Comparison of ENCODE assay signal across 8 cellular contexts in genomic region chr10:110872145-110872983, GRCh38. TPM values are rescaled to one million over a fixed set of nuclear protein-coding genes. Genes with fewer than 3 reads are reported as not detected.
DNase-seq lines count a peak whose midpoint lies in the region; ATAC-seq and TF ChIP-seq lines count a peak whose summit lies in the region.

No MANE protein-coding gene starts in this region.

- H3K27ac ChIP-seq in foreskin keratinocyte (peak overlapping the region; percentile 98), neural progenitor cell (peak overlapping the region; percentile 97)

- no peak for TF ChIP-seq RAD21 in Ishikawa (IDR thresholded peaks at IDR 0.05; ENCODE audit: low read depth)

- CTCF ChIA-PET in Calu3 (lab: Charles Lee): interaction anchor here (0.8 kb wide), 1 partner anchor 70 kb away, joined by 3 read pairs; no protein-coding TSS in a partner anchor

- peak overlapping the region; percentile 54 for H2AFZ ChIP-seq in neural progenitor cell (replicated peaks)

- H3K4me3 Mint-ChIP-seq in Calu3 (ENCODE audit: low read depth, unreplicated experiment) (peak overlapping the region; percentile 81), neural progenitor cell (peak overlapping the region; percentile 95)

- H3K4me3 ChIP-seq in neural progenitor cell: peak overlapping the region; percentile 61

- H3K4me1 ChIP-seq in foreskin keratinocyte (no peaks in the 10 kb centered on the region), neural progenitor cell (peaks cover 27% of the 10 kb centered on the region)

- intact Hi-C loops in Calu3 (cut with micrococcal nuclease; ENCODE audit: unreplicated experiment): no loop called here

- peaks cover 18% of the 10 kb centered on the region for H3K4me1 Mint-ChIP-seq in Calu3 (ENCODE audit: low read depth, unreplicated experiment)
- H3K4me1 Mint-ChIP-seq in neural progenitor cell: peaks cover 34% of the 10 kb centered on the region

- BruUV-seq in Calu3 (replicated peaks; lab: Mats Ljungman, UMichigan): no TSS peak

- ATAC-seq in GM21526 (IDR thresholded peaks at IDR 0.05; ENCODE audit: low FRiP score, unreplicated experiment) (peak; percentile 39), foreskin keratinocyte (peak; percentile 79)

- peaks cover 42% of the 10 kb centered on the region for H4K20me1 ChIP-seq in neural progenitor cell (ENCODE audit: low read depth)

- peaks cover 16% of the 10 kb centered on the region for H3K36me3 ChIP-seq in neural progenitor cell

- H3K9me3 ChIP-seq in neural progenitor cell (ENCODE audit: low read depth): no peaks in the 10 kb centered on the region

- H3K9ac ChIP-seq in neural progenitor cell: peak overlapping the region; percentile 79

- TF ChIP-seq CTCF in Calu3 (IDR thresholded peaks at IDR 0.05; ENCODE audit: unreplicated experiment): no peak
- peak; percentile 52 for TF ChIP-seq CTCF in foreskin keratinocyte (conservative IDR thresholded peaks at IDR 0.05)
- peak; percentile 27 for TF ChIP-seq CTCF in neural progenitor cell (IDR thresholded peaks at IDR 0.05)

- H3K4me2 ChIP-seq in neural progenitor cell: peak overlapping the region; percentile 89

- H3K27me3 Mint-ChIP-seq in Calu3 (ENCODE audit: unreplicated experiment): no peaks in the 10 kb centered on the region
- H3K27me3 Mint-ChIP-seq in neural progenitor cell (ENCODE audit: insufficient read depth, low read depth): peaks cover 4% of the 10 kb centered on the region

- H3K27ac Mint-ChIP-seq in Calu3 (ENCODE audit: unreplicated experiment): peak overlapping the region; percentile 96
- peak overlapping the region; percentile 99 for H3K27ac Mint-ChIP-seq in neural progenitor cell

- H3K36me3 Mint-ChIP-seq in Calu3 (ENCODE audit: insufficient read depth, unreplicated experiment): peaks cover 25% of the 10 kb centered on the region
- H3K36me3 Mint-ChIP-seq in neural progenitor cell: no peaks in the 10 kb centered on the region

- H3F3A ChIP-seq in neural progenitor cell (ENCODE audit: low read depth): peaks cover 27% of the 10 kb centered on the region

- peaks cover 46% of the 10 kb centered on the region for H3K79me2 ChIP-seq in neural progenitor cell (ENCODE audit: low read depth)

- no peaks in the 10 kb centered on the region for H3K27me3 ChIP-seq in foreskin keratinocyte
- no peaks in the 10 kb centered on the region for H3K27me3 ChIP-seq in neural progenitor cell

- no peak for TF ChIP-seq EP300 in Ishikawa (IDR thresholded peaks at IDR 0.05; ENCODE audit: borderline replicate concordance)

- H3K9me3 Mint-ChIP-seq in Calu3 (ENCODE audit: low read depth, unreplicated experiment): no peaks in the 10 kb centered on the region
- no peaks in the 10 kb centered on the region for H3K9me3 Mint-ChIP-seq in neural progenitor cell

- DNase-seq in Calu3 (peak; percentile 38), SHP77 treated with DMSO at 0.1 percent for 48 hours (lab: John Stamatoyannopoulos, UW) (peak; percentile 40), activated gamma-delta T cell (lab: John Stamatoyannopoulos, UW) (peak; percentile 57), foreskin keratinocyte (peak in 1 of 2 donors; percentile 69), neural progenitor cell (ENCODE audit: low spot score) (peak; percentile 93), superior temporal gyrus (ENCODE audit: extremely low spot score) (peak; percentile 64)

TF ChIP-seq in Ishikawa, 13 proteins besides CTCF, POLR2A, EP300 and RAD21:
- no peak for TF ChIP-seq FOXM1 (IDR thresholded peaks at IDR 0.05; ENCODE audit: borderline replicate concordance, low read depth)
- peak; percentile 73 for TF ChIP-seq USF1 (IDR thresholded peaks at IDR 0.05)
- peak; percentile 96; the same call in 1 of the 2 replicates for TF ChIP-seq ZBTB7A (IDR thresholded peaks at IDR 0.05; ENCODE audit: low read depth)
- no peak for TF ChIP-seq TEAD4 (IDR thresholded peaks at IDR 0.05)
- no peak for TF ChIP-seq EGR1 (IDR thresholded peaks at IDR 0.05)
- TF ChIP-seq, protein P1, sequence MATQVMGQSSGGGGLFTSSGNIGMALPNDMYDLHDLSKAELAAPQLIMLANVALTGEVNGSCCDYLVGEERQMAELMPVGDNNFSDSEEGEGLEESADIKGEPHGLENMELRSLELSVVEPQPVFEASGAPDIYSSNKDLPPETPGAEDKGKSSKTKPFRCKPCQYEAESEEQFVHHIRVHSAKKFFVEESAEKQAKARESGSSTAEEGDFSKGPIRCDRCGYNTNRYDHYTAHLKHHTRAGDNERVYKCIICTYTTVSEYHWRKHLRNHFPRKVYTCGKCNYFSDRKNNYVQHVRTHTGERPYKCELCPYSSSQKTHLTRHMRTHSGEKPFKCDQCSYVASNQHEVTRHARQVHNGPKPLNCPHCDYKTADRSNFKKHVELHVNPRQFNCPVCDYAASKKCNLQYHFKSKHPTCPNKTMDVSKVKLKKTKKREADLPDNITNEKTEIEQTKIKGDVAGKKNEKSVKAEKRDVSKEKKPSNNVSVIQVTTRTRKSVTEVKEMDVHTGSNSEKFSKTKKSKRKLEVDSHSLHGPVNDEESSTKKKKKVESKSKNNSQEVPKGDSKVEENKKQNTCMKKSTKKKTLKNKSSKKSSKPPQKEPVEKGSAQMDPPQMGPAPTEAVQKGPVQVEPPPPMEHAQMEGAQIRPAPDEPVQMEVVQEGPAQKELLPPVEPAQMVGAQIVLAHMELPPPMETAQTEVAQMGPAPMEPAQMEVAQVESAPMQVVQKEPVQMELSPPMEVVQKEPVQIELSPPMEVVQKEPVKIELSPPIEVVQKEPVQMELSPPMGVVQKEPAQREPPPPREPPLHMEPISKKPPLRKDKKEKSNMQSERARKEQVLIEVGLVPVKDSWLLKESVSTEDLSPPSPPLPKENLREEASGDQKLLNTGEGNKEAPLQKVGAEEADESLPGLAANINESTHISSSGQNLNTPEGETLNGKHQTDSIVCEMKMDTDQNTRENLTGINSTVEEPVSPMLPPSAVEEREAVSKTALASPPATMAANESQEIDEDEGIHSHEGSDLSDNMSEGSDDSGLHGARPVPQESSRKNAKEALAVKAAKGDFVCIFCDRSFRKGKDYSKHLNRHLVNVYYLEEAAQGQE (IDR thresholded peaks at IDR 0.05; ENCODE audit: low read depth): no peak
- 0 out of 2 replicates have a peak, but pooled peaks have one; percentile 28 for TF ChIP-seq TAF1 (IDR thresholded peaks at IDR 0.05; ENCODE audit: low read depth)
- no peak for TF ChIP-seq NFIC (IDR thresholded peaks at IDR 0.05)
- peak; percentile 24; the same call in 1 of the 2 replicates for TF ChIP-seq TCF12 (IDR thresholded peaks at IDR 0.05; ENCODE audit: low read depth)
- TF ChIP-seq CREB1 (IDR thresholded peaks at IDR 0.05; ENCODE audit: low read depth): no peak
- TF ChIP-seq YY1 (IDR thresholded peaks at IDR 0.05; ENCODE audit: low read depth): no peak
- TF ChIP-seq CEBPB (IDR thresholded peaks at IDR 0.05): peak; percentile 73
- TF ChIP-seq, protein P2, sequence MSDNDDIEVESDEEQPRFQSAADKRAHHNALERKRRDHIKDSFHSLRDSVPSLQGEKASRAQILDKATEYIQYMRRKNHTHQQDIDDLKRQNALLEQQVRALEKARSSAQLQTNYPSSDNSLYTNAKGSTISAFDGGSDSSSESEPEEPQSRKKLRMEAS (IDR thresholded peaks at IDR 0.05): peak; percentile 93

RNA-seq across cellular contexts. Expression of gene PDCD4, which starts 0.6 kb away (rescaled TPM):
- total RNA-seq in Calu3 (2022): 17.8 and 26.1 TPM in 2 replicates
- total RNA-seq in foreskin keratinocyte: 48.2 and 59.2 TPM in 2 replicates
- 39.8 and 43.8 TPM in 2 replicates for polyA plus RNA-seq in foreskin keratinocyte
- total RNA-seq in neural progenitor cell (ENCODE audit: low replicate concordance): 57.7 and 106 TPM in 2 replicates

RNA-seq across cellular contexts. Expression of gene BBIP1, which starts 46.6 kb away (rescaled TPM):
- total RNA-seq in Calu3 (2022): 14.8 and 15.8 TPM in 2 replicates
- 20.7 and 22.5 TPM in 2 replicates for total RNA-seq in foreskin keratinocyte
- polyA plus RNA-seq in foreskin keratinocyte: 22.8 and 23.5 TPM in 2 replicates
- 27.8 and 58.4 TPM in 2 replicates for total RNA-seq in neural progenitor cell (ENCODE audit: low replicate concordance)

RNA-seq across cellular contexts. Expression of gene SHOC2, which starts 47.0 kb away (rescaled TPM):
- total RNA-seq in Calu3 (2022): 29.9 and 33.5 TPM in 2 replicates
- total RNA-seq in foreskin keratinocyte: 29.0 and 30.5 TPM in 2 replicates
- polyA plus RNA-seq in foreskin keratinocyte: 9.4 and 10.9 TPM in 2 replicates
- total RNA-seq in neural progenitor cell (ENCODE audit: low replicate concordance): 42.1 and 54.9 TPM in 2 replicates
